Comparison of ENCODE assay signal across 8 cellular contexts in the genomic region with DNA sequence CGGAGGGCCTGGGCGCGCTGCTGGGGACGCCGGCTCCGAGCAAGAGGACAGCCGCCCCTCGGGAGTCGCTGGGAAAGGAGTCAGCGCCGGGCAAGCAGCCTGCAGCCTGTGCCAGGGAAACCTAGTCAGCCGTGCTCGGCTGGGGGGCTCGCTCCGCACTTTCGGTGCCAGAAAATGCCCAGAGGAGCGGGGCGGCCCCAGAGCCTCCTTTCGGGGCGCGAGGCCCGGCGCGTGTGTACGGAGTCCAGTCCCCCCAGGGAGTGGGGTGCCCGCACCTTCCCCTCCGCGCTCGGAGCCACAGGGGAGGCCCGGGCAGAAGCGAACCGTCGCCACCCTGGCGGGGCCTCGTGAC.
DNase-seq lines count a peak whose midpoint lies in the region; ATAC-seq and TF ChIP-seq lines count a peak whose summit lies in the region.

No MANE protein-coding gene starts in this region.

- intact Hi-C loops in colonic mucosa (cut with DNase I) = no loop called here

- H3K27me3 Mint-ChIP-seq in activated naive CD4-positive, alpha-beta T cell treated with anti-CD3 and anti-CD28 coated beads, Interleukin-2, amount 50 U/mL, for 24 hours = no peaks in the 10 kb centered on the region

- TF ChIP-seq POLR2A in upper lobe of left lung (IDR thresholded peaks at IDR 0.05) = no peak

- ATAC-seq in upper lobe of left lung (ENCODE audit: low FRiP score in 2 of 2) (peak; percentile 3 to 51), HG02973 (IDR thresholded peaks at IDR 0.05; ENCODE audit: unreplicated experiment) (no peak)

- H3K36me3 ChIP-seq in KOPT-K1 (ENCODE audit: insufficient read depth, low read length) (no peaks in the 10 kb centered on the region), colonic mucosa (no peaks in the 10 kb centered on the region), upper lobe of left lung (no peaks in the 10 kb centered on the region)

- H3K9me3 ChIP-seq in KOPT-K1 (ENCODE audit: insufficient read depth, low read length, poor library complexity, severe bottlenecking) = no peaks in the 10 kb centered on the region
- no peaks in the 10 kb centered on the region for H3K9me3 ChIP-seq in colonic mucosa
- no peaks in the 10 kb centered on the region for H3K9me3 ChIP-seq in upper lobe of left lung

- H3K4me1 ChIP-seq in colonic mucosa (no peaks in the 10 kb centered on the region), upper lobe of left lung (peaks cover 6 to 19% (median 16%) of the 10 kb centered on the region in 4 donors)

- H3K4me3 Mint-ChIP-seq in activated naive CD4-positive, alpha-beta T cell treated with anti-CD3 and anti-CD28 coated beads, Interleukin-2, amount 50 U/mL, for 24 hours = peak overlapping the region; percentile 94

- peaks cover 28% of the 10 kb centered on the region for H3K4me1 Mint-ChIP-seq in activated naive CD4-positive, alpha-beta T cell treated with anti-CD3 and anti-CD28 coated beads, Interleukin-2, amount 50 U/mL, for 24 hours

- no peak overlapping the region for H3K27ac Mint-ChIP-seq in activated naive CD4-positive, alpha-beta T cell treated with anti-CD3 and anti-CD28 coated beads, Interleukin-2, amount 50 U/mL, for 24 hours

- WGBS in upper lobe of left lung, 2 donors = 0 to 1% methylated on average over 6 to 12 of the region's 35 CpGs

- H3K27ac ChIP-seq in KOPT-K1 (ENCODE audit: low read depth, low read length, poor library complexity, severe bottlenecking) (peak overlapping the region; percentile 94), colonic mucosa (peak overlapping the region; percentile 83), upper lobe of left lung (peak overlapping the region; percentile 64 to 83 (median 74))

- no peak for TF ChIP-seq EP300 in upper lobe of left lung (IDR thresholded peaks at IDR 0.05)

- no peaks in the 10 kb centered on the region for H3K9me3 Mint-ChIP-seq in activated naive CD4-positive, alpha-beta T cell treated with anti-CD3 and anti-CD28 coated beads, Interleukin-2, amount 50 U/mL, for 24 hours

- H3K4me3 ChIP-seq in colonic mucosa (peak overlapping the region; percentile 69), upper lobe of left lung (peak overlapping the region; percentile 57 to 79 (median 72))

- H3K27me3 ChIP-seq in colonic mucosa (no peaks in the 10 kb centered on the region), upper lobe of left lung (peaks cover 0 to 11% (median 0%) of the 10 kb centered on the region in 4 donors)

- no peak for DNase-seq in activated naive CD4-positive, alpha-beta T cell (lab: John Stamatoyannopoulos, UW)
- no peak for DNase-seq in colonic mucosa
- peak; percentile 7 for DNase-seq in medulla oblongata (ENCODE audit: extremely low spot score)
- DNase-seq in upper lobe of left lung = peak in 1 of 2 donors; percentile 88
- DNase-seq in SW480 (ENCODE audit: low spot score) = no peak

- no peaks in the 10 kb centered on the region for H3K36me3 Mint-ChIP-seq in activated naive CD4-positive, alpha-beta T cell treated with anti-CD3 and anti-CD28 coated beads, Interleukin-2, amount 50 U/mL, for 24 hours

- TF ChIP-seq CTCF in colonic mucosa (IDR thresholded peaks at IDR 0.05) (no peak), upper lobe of left lung (IDR thresholded peaks at IDR 0.05) (no peak)

- peak overlapping the region; percentile 86 to 92 for H3K9ac ChIP-seq in colonic mucosa (ENCODE audit: low read depth in 2 of 2, low read length in 2 of 2)
